In the genomic region with DNA sequence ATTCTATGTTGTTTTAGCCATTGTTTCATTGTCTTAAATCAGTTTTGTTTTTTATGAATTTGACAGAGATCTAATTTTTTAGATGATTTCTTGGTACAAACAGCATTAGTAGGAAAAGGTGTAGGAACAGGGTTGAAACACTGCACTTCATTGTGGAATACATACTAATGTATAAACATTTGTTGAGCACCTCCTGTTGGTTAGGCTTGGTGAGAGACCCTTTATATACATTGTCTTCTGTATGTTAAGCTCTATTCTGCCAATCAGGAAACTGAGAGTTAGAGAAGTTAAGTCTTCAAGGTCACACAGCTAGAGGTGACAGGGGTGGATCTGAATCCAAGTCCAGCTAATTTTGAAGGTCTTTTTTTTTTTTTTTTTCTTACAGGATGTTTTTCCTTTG, we compare ENCODE assay signal across 1 cellular context.
TF ChIP-seq lines count a peak whose summit lies in the region.

No MANE protein-coding gene starts in this region.

TF ChIP-seq in HCT116, 20 proteins besides CTCF, POLR2A, EP300 and RAD21:
- TF ChIP-seq POLR2AphosphoS5 (IDR thresholded peaks at IDR 0.05; ENCODE audit: low read depth, low read length), result no peak
- TF ChIP-seq, protein P1, sequence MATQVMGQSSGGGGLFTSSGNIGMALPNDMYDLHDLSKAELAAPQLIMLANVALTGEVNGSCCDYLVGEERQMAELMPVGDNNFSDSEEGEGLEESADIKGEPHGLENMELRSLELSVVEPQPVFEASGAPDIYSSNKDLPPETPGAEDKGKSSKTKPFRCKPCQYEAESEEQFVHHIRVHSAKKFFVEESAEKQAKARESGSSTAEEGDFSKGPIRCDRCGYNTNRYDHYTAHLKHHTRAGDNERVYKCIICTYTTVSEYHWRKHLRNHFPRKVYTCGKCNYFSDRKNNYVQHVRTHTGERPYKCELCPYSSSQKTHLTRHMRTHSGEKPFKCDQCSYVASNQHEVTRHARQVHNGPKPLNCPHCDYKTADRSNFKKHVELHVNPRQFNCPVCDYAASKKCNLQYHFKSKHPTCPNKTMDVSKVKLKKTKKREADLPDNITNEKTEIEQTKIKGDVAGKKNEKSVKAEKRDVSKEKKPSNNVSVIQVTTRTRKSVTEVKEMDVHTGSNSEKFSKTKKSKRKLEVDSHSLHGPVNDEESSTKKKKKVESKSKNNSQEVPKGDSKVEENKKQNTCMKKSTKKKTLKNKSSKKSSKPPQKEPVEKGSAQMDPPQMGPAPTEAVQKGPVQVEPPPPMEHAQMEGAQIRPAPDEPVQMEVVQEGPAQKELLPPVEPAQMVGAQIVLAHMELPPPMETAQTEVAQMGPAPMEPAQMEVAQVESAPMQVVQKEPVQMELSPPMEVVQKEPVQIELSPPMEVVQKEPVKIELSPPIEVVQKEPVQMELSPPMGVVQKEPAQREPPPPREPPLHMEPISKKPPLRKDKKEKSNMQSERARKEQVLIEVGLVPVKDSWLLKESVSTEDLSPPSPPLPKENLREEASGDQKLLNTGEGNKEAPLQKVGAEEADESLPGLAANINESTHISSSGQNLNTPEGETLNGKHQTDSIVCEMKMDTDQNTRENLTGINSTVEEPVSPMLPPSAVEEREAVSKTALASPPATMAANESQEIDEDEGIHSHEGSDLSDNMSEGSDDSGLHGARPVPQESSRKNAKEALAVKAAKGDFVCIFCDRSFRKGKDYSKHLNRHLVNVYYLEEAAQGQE (IDR thresholded peaks at IDR 0.05; ENCODE audit: low read depth), result no peak
- no peak for TF ChIP-seq EZH2phosphoT487 (IDR thresholded peaks at IDR 0.05; ENCODE audit: borderline replicate concordance)
- TF ChIP-seq SRF (IDR thresholded peaks at IDR 0.05; ENCODE audit: low read depth), result no peak
- TF ChIP-seq ZBTB33 (IDR thresholded peaks at IDR 0.05; ENCODE audit: extremely low read depth, insufficient replicate concordance, low read length), result no peak
- no peak for TF ChIP-seq CEBPB (IDR thresholded peaks at IDR 0.05; ENCODE audit: low read depth)
